Comparison of ENCODE assay signal across 15 cellular contexts in the genomic region with DNA sequence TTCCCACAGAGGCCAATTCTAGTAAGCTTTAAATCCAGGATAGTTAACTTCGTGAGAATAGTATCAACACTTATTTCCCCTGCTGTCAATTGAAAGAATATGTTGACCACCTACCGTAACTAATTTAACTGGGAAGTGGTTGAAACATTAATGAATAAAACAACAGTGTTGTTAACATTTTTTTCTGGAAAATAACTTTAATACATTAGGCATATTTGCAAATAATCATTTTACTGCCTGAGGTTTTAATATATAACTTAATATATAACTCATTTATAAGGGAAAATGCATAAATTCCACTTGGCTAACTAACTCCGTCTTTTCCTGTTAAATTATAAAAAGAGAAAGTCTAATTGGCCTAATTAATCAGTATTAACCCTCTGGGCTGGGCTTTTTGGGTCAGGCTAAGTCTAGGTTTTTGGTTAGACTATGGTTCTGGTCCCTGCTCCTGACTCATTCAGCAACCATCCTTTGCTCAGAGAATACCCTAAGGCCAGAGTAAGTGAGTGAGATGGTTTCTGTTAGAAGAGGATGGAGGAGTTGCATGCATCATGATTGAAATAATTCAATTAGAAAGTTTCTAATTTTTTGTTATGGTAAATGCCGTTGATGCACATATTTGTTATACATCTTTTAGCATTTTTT. TPM values are rescaled to one million over a fixed set of nuclear protein-coding genes. Genes with fewer than 3 reads are reported as not detected.
DNase-seq lines count a peak whose midpoint lies in the region; ATAC-seq and TF ChIP-seq lines count a peak whose summit lies in the region.
"Had no signal": no experiment of that assay in that cellular context is flagged by ENCODE, and none has a peak within 500 bp of the region (broad histone marks: within the 10 kb centered on the region; RNA-seq: fewer than 3 reads in every experiment).

No MANE protein-coding gene starts in this region.

- H3K27me3 ChIP-seq in uterus, result no peaks in the 10 kb centered on the region
- H3K27me3 ChIP-seq: suprapubic skin had no signal

- no peaks in the 10 kb centered on the region for H3K27me3 Mint-ChIP-seq in activated B cell treated with CpG ODN at 0.5 μM for 24 hours
- H3K27me3 Mint-ChIP-seq in type B pancreatic cell, result no peaks in the 10 kb centered on the region
- H3K27me3 Mint-ChIP-seq: activated naive CD8-positive, alpha-beta T cell treated with anti-CD3 and anti-CD28 coated beads, Interleukin-2, amount 50 U/mL, for 24 hours had no signal

- H3K4me3 Mint-ChIP-seq in activated B cell treated with CpG ODN at 0.5 μM for 24 hours (no peak overlapping the region), type B pancreatic cell (no peak overlapping the region)
- H3K4me3 Mint-ChIP-seq: activated naive CD8-positive, alpha-beta T cell treated with anti-CD3 and anti-CD28 coated beads, Interleukin-2, amount 50 U/mL, for 24 hours had no signal

- H3K4me1 ChIP-seq in uterus, result no peaks in the 10 kb centered on the region
- H3K4me1 ChIP-seq: suprapubic skin had no signal

- H3K4me1 Mint-ChIP-seq in activated B cell treated with CpG ODN at 0.5 μM for 24 hours (peaks cover 54% of the 10 kb centered on the region), type B pancreatic cell (ENCODE audit: unreplicated experiment) (peaks cover 9% of the 10 kb centered on the region)

- H3K27ac Mint-ChIP-seq in activated B cell treated with CpG ODN at 0.5 μM for 24 hours, result peak overlapping the region; percentile 53
- no peak overlapping the region for H3K27ac Mint-ChIP-seq in type B pancreatic cell
- H3K27ac Mint-ChIP-seq: activated naive CD8-positive, alpha-beta T cell treated with anti-CD3 and anti-CD28 coated beads, Interleukin-2, amount 50 U/mL, for 24 hours had no signal

- intact Hi-C loops in activated B cell treated with CpG ODN at 0.5 μM for 24 hours (cut with micrococcal nuclease), result no loop called here
- intact Hi-C loops in uterus (cut with DNase I; ENCODE audit: low total_unique reads), result no loop called here

- ATAC-seq in GM18868 (IDR thresholded peaks at IDR 0.05; ENCODE audit: unreplicated experiment) (peak; percentile 56), HG03175 (IDR thresholded peaks at IDR 0.05; ENCODE audit: unreplicated experiment) (peak; percentile 57), activated B cell treated with CpG ODN at 0.5 μM for 24 hours (ENCODE audit: low read depth) (peak; percentile 61)
- ATAC-seq: activated naive CD8-positive, alpha-beta T cell treated with anti-CD3 and anti-CD28 coated beads, Interleukin-2, amount 50 U/mL, for 24 hours had no signal

- H3K9me3 Mint-ChIP-seq in activated B cell treated with CpG ODN at 0.5 μM for 24 hours, result no peaks in the 10 kb centered on the region
- no peaks in the 10 kb centered on the region for H3K9me3 Mint-ChIP-seq in type B pancreatic cell
- H3K9me3 Mint-ChIP-seq: activated naive CD8-positive, alpha-beta T cell treated with anti-CD3 and anti-CD28 coated beads, Interleukin-2, amount 50 U/mL, for 24 hours had no signal

- H3K4me3 ChIP-seq in uterus, result no peak overlapping the region
- H3K4me3 ChIP-seq: suprapubic skin had no signal

- H3K36me3 ChIP-seq in uterus, result no peaks in the 10 kb centered on the region
- H3K36me3 ChIP-seq: suprapubic skin, WERI-Rb-1 had no signal

- no peak for TF ChIP-seq CTCF in activated B cell treated with CpG ODN at 0.5 μM for 24 hours (IDR thresholded peaks at IDR 0.05)
- TF ChIP-seq CTCF in uterus (IDR thresholded peaks at IDR 0.05), result no peak
- TF ChIP-seq CTCF in type B pancreatic cell (conservative IDR thresholded peaks at IDR 0.05), result no peak

- POLR2A ChIA-PET in activated B cell treated with CpG ODN at 0.5 μM for 24 hours (lab: Charles Lee), result interaction anchor here (2.6 kb wide), 1 partner anchor 10 kb away, joined by 17 read pairs; a partner anchor contains a TSS

- H3K27ac ChIP-seq in uterus, result no peak overlapping the region
- H3K27ac ChIP-seq: suprapubic skin, WERI-Rb-1 had no signal

- DNase-seq in activated B cell treated with CpG ODN at 0.5 μM for 24 hours (no peak), renal cortical epithelial cell (ENCODE audit: low read depth) (peak; percentile 96), uterus (no peak), NCI-H1417 (lab: John Stamatoyannopoulos, UW) (no peak), COLO829 (ENCODE audit: low spot score) (no peak), type B pancreatic cell (ENCODE audit: extremely low spot score, unreplicated experiment) (no peak)
- DNase-seq: activated naive CD8-positive, alpha-beta T cell treated with anti-CD3 and anti-CD28 coated beads, Interleukin-2, amount 50 U/mL, for 24 hours; activated T-cell treated with anti-CD3 and anti-CD28 coated beads for 4 hours; Calu3; NCI-H446 treated with DMSO at 0.1 percent for 48 hours; SHP77 treated with DMSO at 0.1 percent for 48 hours; WERI-Rb-1 had no signal

- H3K36me3 Mint-ChIP-seq in activated B cell treated with CpG ODN at 0.5 μM for 24 hours (ENCODE audit: low read depth) (no peaks in the 10 kb centered on the region), type B pancreatic cell (no peaks in the 10 kb centered on the region)

- no peak for TF ChIP-seq POLR2A in uterus (IDR thresholded peaks at IDR 0.05)

- H3K9me3 ChIP-seq in uterus, result no peaks in the 10 kb centered on the region
- H3K9me3 ChIP-seq: suprapubic skin had no signal

- CTCF ChIA-PET in activated B cell treated with CpG ODN at 0.5 μM for 24 hours (lab: Charles Lee), result no interaction called here

RNA-seq across cellular contexts. Expression of a gene that starts 10.9 kb away (rescaled TPM):
- total RNA-seq in activated B cell treated with CpG ODN at 0.5 μM for 24 hours (112 and 123 TPM in 2 replicates), renal cortical epithelial cell (153 and 190 TPM in 2 replicates), uterus (100 to 1,000 TPM in 1 of 4 donors, 10 to 100 TPM in 3; 34.3 to 143 (median 51.2) TPM), type B pancreatic cell (ENCODE audit: low replicate concordance) (28.1 and 35.7 TPM in 2 replicates)
